ENCODE assay signal across 12 cellular contexts in genomic region chr2:9596621-9597311, GRCh38. TPM values are rescaled to one million over a fixed set of nuclear protein-coding genes. Genes with fewer than 3 reads are reported as not detected.
A peak's percentile ranks its signal among the peaks of the same experiment; 100 is the strongest.
DNase-seq lines count a peak whose midpoint lies in the region; ATAC-seq, FAIRE-seq and TF ChIP-seq lines count a peak whose summit lies in the region.
"Had no signal": no experiment of that assay in that cellular context is flagged by ENCODE, and none has a peak within 500 bp of the region (broad histone marks: within the 10 kb centered on the region; RNA-seq: fewer than 3 reads in every experiment).

No MANE protein-coding gene starts in this region.

- H3K27me3 ChIP-seq in PC-9 (ENCODE audit: insufficient read depth, low read depth) (no peaks in the 10 kb centered on the region), GM12878 (replicated peaks in 1 of 2; ENCODE audit: control insufficient read depth in 2 of 2, insufficient read depth in 2 of 2, low read length in 1 of 2) (no peaks in the 10 kb centered on the region)

- FAIRE-seq in GM12878 (lab: Jason Lieb, UNC): no peak
- FAIRE-seq: endothelial cell of umbilical vein had no signal

- BruUV-seq in PC-9 (replicated peaks; lab: Mats Ljungman, UMichigan): no TSS peak
- BruUV-seq in GM12878 (replicated peaks; lab: Mats Ljungman, UMichigan): no TSS peak

- ATAC-seq in GM12878 (peak; percentile 12; the same call in 2 of the 3 replicates), HG03439 (IDR thresholded peaks at IDR 0.05; ENCODE audit: unreplicated experiment) (no peak)
- ATAC-seq in stimulated activated naive CD8-positive, alpha-beta T cell treated with anti-CD3 and anti-CD28 coated beads, Interleukin-15, amount 100 ng/mL, for 72 hours: peak; percentile 39

- SMC1A ChIA-PET in GM12878 (lab: Charles Lee; ENCODE audit: uncharacterized antibody, unreplicated experiment): interaction anchor here (0.6 to 2.5 kb wide), 12 partner anchors 9 to 221 kb away, joined by 3 to 9 read pairs (median 4); partner anchors contain the start of gene IAH1

- H4K20me1 ChIP-seq in PC-9 (ENCODE audit: insufficient read depth) (peaks cover 69% of the 10 kb centered on the region), GM12878 (ENCODE audit: control insufficient read depth, insufficient read depth) (no peaks in the 10 kb centered on the region)

- no peak overlapping the region for H3K9ac ChIP-seq in GM12878 (ENCODE audit: control insufficient read depth, insufficient read depth, low read length)

- TF ChIP-seq POLR2A in GM12878 (IDR thresholded peaks at IDR 0.05; ENCODE audit: low read depth, low read length): no peak

- no peak for DNase-seq in activated naive CD4-positive, alpha-beta T cell treated with anti-CD3 and anti-CD28 coated beads, Interleukin-2, amount 10 ng/mL, durations not matched to agents 7 days and 5 days
- no peak for DNase-seq in activated naive CD4-positive, alpha-beta T cell (lab: John Stamatoyannopoulos, UW)
- no peak for DNase-seq in PC-9
- DNase-seq in GM12878 (ENCODE audit: low read depth, low spot score): no peak
- no peak for DNase-seq in stimulated activated naive CD8-positive, alpha-beta T cell treated with anti-CD3 and anti-CD28 coated beads, Interleukin-15, amount 100 ng/mL, for 72 hours
- DNase-seq in mucosa of gallbladder (ENCODE audit: low spot score): no peak
- DNase-seq in DMS79 treated with DMSO at 0.1 percent for 48 hours (lab: John Stamatoyannopoulos, UW): no peak
- DNase-seq: NCI-H2029 treated with DMSO at 0.1 percent for 48 hours, occipital lobe, T-helper 1 cell had no signal

- no peak for TF ChIP-seq RAD21 in GM12878 (IDR thresholded peaks at IDR 0.05; ENCODE audit: insufficient read depth, low read depth, low read length)

- TF ChIP-seq CTCF in PC-9 (conservative IDR thresholded peaks at IDR 0.05) (no peak), GM12878 (IDR thresholded peaks at IDR 0.05 in 2 of 3, conservative IDR thresholded peaks at IDR 0.05 in 1 of 3; ENCODE audit: control insufficient read depth in 2 of 3, extremely low read depth in 1 of 3, insufficient read depth in 1 of 3, low read depth in 3 of 3, low read length in 3 of 3) (no peak)

- H3K9me3 ChIP-seq in PC-9 (ENCODE audit: insufficient read depth, low read depth) (peaks cover 14% of the 10 kb centered on the region), GM12878 (replicated peaks; ENCODE audit: control insufficient read depth, insufficient read depth, low read length) (peaks cover 10% of the 10 kb centered on the region; the same call in 2 of the 3 replicates)

- in situ Hi-C loops in GM12878 (cut with MboI): no loop called here

- POLR2A ChIA-PET in PC-9 (lab: Charles Lee; ENCODE audit: unreplicated experiment) (no interaction called here), GM12878 (lab: Charles Lee) (interaction anchor here (0.7 to 0.9 kb wide), 3 partner anchors 11 to 795 kb away, joined by 3 to 8 read pairs (median 5); partner anchors contain the start of gene ADAM17)

- peaks cover 42% of the 10 kb centered on the region for H3K4me1 Mint-ChIP-seq in activated naive CD4-positive, alpha-beta T cell treated with anti-CD3 and anti-CD28 coated beads, Interleukin-2, amount 10 ng/mL, durations not matched to agents 7 days and 5 days
- peaks cover 70% of the 10 kb centered on the region for H3K4me1 Mint-ChIP-seq in stimulated activated naive CD8-positive, alpha-beta T cell treated with anti-CD3 and anti-CD28 coated beads, Interleukin-15, amount 100 ng/mL, for 72 hours

- H3K27ac ChIP-seq in PC-9 (peak overlapping the region; percentile 14; the same call in 1 of the 2 replicates), GM12878 (ENCODE audit: control insufficient read depth, insufficient read depth) (no peak overlapping the region; the same call in 1 of the 2 replicates)

- peak overlapping the region; percentile 31 for H3K27ac Mint-ChIP-seq in activated naive CD4-positive, alpha-beta T cell treated with anti-CD3 and anti-CD28 coated beads, Interleukin-2, amount 10 ng/mL, durations not matched to agents 7 days and 5 days
- peak overlapping the region; percentile 36 to 55 for H3K27ac Mint-ChIP-seq in stimulated activated naive CD8-positive, alpha-beta T cell treated with anti-CD3 and anti-CD28 coated beads, Interleukin-15, amount 100 ng/mL, for 72 hours

- H3K9me3 Mint-ChIP-seq in activated naive CD4-positive, alpha-beta T cell treated with anti-CD3 and anti-CD28 coated beads, Interleukin-2, amount 10 ng/mL, durations not matched to agents 7 days and 5 days: peaks cover 9% of the 10 kb centered on the region
- H3K9me3 Mint-ChIP-seq in stimulated activated naive CD8-positive, alpha-beta T cell treated with anti-CD3 and anti-CD28 coated beads, Interleukin-15, amount 100 ng/mL, for 72 hours: peaks cover 10 to 11% of the 10 kb centered on the region in 2 donors

- H3K36me3 ChIP-seq in PC-9 (ENCODE audit: low read depth): peaks cover 53% of the 10 kb centered on the region
- H3K36me3 ChIP-seq in GM12878 (ENCODE audit: control insufficient read depth in 2 of 2, insufficient read depth in 2 of 2, low read length in 1 of 2): peaks cover 0 to 6% of the 10 kb centered on the region in 2 experiments; a peak in 3 of 4 replicates

- no peaks in the 10 kb centered on the region for H3K27me3 Mint-ChIP-seq in activated naive CD4-positive, alpha-beta T cell treated with anti-CD3 and anti-CD28 coated beads, Interleukin-2, amount 10 ng/mL, durations not matched to agents 7 days and 5 days
- no peaks in the 10 kb centered on the region for H3K27me3 Mint-ChIP-seq in stimulated activated naive CD8-positive, alpha-beta T cell treated with anti-CD3 and anti-CD28 coated beads, Interleukin-15, amount 100 ng/mL, for 72 hours

- intact Hi-C loops in PC-9 (cut with micrococcal nuclease; ENCODE audit: unreplicated experiment) (no loop called here), GM12878 (cut with micrococcal nuclease; ENCODE audit: unreplicated experiment) (no loop called here)

- WGBS in GM12878 (ENCODE audit: insufficient coverage, insufficient replicate concordance, low lambda C conversion rate, missing lambda C conversion rate): 49% methylated on average over 10 of the region's 10 CpGs

- H2AFZ ChIP-seq in PC-9: no peak overlapping the region
- no peak overlapping the region for H2AFZ ChIP-seq in GM12878 (ENCODE audit: control insufficient read depth, low read depth, low read length)

- no peak for TF ChIP-seq EP300 in GM12878 (IDR thresholded peaks at IDR 0.05; ENCODE audit: borderline replicate concordance in 1 of 2, control insufficient read depth in 1 of 2, low read depth in 2 of 2, low read length in 2 of 2)

- H3K4me1 ChIP-seq in PC-9 (replicated peaks; ENCODE audit: insufficient read depth) (peaks cover 33% of the 10 kb centered on the region), GM12878 (ENCODE audit: control insufficient read depth, insufficient read depth, low read length) (peaks cover 11% of the 10 kb centered on the region; the same call in 1 of the 2 replicates)

- H3K4me2 ChIP-seq in PC-9: no peak overlapping the region
- H3K4me2 ChIP-seq in GM12878 (ENCODE audit: control insufficient read depth, insufficient read depth): no peak overlapping the region

- peaks cover 99% of the 10 kb centered on the region for H3K79me2 ChIP-seq in PC-9 (ENCODE audit: low read depth)
- peaks cover 50% of the 10 kb centered on the region for H3K79me2 ChIP-seq in GM12878 (ENCODE audit: control insufficient read depth, insufficient read depth, low read length)

- CTCF ChIA-PET in activated naive CD4-positive, alpha-beta T cell treated with anti-CD3 and anti-CD28 coated beads, Interleukin-2, amount 10 ng/mL, durations not matched to agents 7 days and 5 days (lab: Charles Lee): interaction anchor here (0.9 kb wide), 1 partner anchor 59 kb away, joined by 3 read pairs; no protein-coding TSS in a partner anchor
- CTCF ChIA-PET in PC-9 (lab: Charles Lee): interaction anchor here (0.7 kb wide), 1 partner anchor 28 kb away, joined by 8 read pairs; no protein-coding TSS in a partner anchor
- CTCF ChIA-PET in GM12878 (lab: Yijun Ruan, JAX): interaction anchor here (0.6 to 1.4 kb wide), 8 partner anchors 10 to 202 kb away, joined by 3 to 7 read pairs (median 4); partner anchors contain the start of genes CPSF3 and ITGB1BP1

- H3F3A ChIP-seq in PC-9 (ENCODE audit: insufficient read depth, low read depth): peaks cover 76% of the 10 kb centered on the region

- peaks cover 54% of the 10 kb centered on the region for H3K36me3 Mint-ChIP-seq in activated naive CD4-positive, alpha-beta T cell treated with anti-CD3 and anti-CD28 coated beads, Interleukin-2, amount 10 ng/mL, durations not matched to agents 7 days and 5 days

- RAD21 ChIA-PET in GM12878 (lab: Charles Lee; ENCODE audit: unreplicated experiment): interaction anchor here (0.8 to 3.0 kb wide), 4 partner anchors 12 to 34 kb away, joined by 3 to 16 read pairs (median 4); partner anchors contain the start of gene YWHAQ

- no peaks in the 10 kb centered on the region for H3K9me2 ChIP-seq in PC-9 (ENCODE audit: insufficient read depth)

- no peak overlapping the region for H3K4me3 Mint-ChIP-seq in activated naive CD4-positive, alpha-beta T cell treated with anti-CD3 and anti-CD28 coated beads, Interleukin-2, amount 10 ng/mL, durations not matched to agents 7 days and 5 days
- H3K4me3 Mint-ChIP-seq in stimulated activated naive CD8-positive, alpha-beta T cell treated with anti-CD3 and anti-CD28 coated beads, Interleukin-15, amount 100 ng/mL, for 72 hours: peak overlapping the region in 1 of 2 donors; percentile 37

- H3K4me3 ChIP-seq in PC-9: no peak overlapping the region
- no peak overlapping the region for H3K4me3 ChIP-seq in GM12878

RNA-seq across cellular contexts. Expression of gene YWHAQ, which starts 34.0 kb away (rescaled TPM):
- total RNA-seq in PC-9 (2021): 353 and 373 TPM in 2 replicates
- total RNA-seq in GM12878 (2013; cell fraction: nucleolus; rRNA removed): 50.8 and 56.1 TPM in 2 replicates
- 120 and 131 TPM in 2 replicates for total RNA-seq in GM12878 (2014; rRNA removed)
- 191 and 196 TPM in 2 replicates for total RNA-seq in GM12878 (2014; rRNA removed; fragmentation: Illumina TruSeq; extraction: Trizol)
- total RNA-seq in GM12878 (2021): 283 and 290 TPM in 2 replicates
- polyA plus RNA-seq in GM12878 (2011; ENCODE audit: low read depth): 105 TPM
- polyA plus RNA-seq in GM12878 (2011; rRNA removed): 309 and 430 TPM in 2 replicates
- polyA plus RNA-seq in GM12878 (2011; cell fraction: cytosol; rRNA removed): 158 and 161 TPM in 2 replicates
- 85.4 and 90.9 TPM in 2 replicates for polyA plus RNA-seq in GM12878 (2011; cell fraction: nucleus; rRNA removed)
- 160 and 183 TPM in 2 replicates for polyA plus RNA-seq in GM12878 (2012)
- polyA plus RNA-seq in GM12878 (2014; fragmentation: Illumina TruSeq; extraction: Trizol): 241 and 289 TPM in 2 replicates
- 100 to 1,000 TPM in 1 of 2 experiments, 10 to 100 TPM in 1; 63.0 to 136 TPM for polyA plus RNA-seq in GM12878 (2014; fragmentation: Nextera tagmentation; extraction: Ambion mirVana)
- polyA plus RNA-seq in GM12878 (2014; rRNA removed): 178 and 197 TPM in 2 replicates
- polyA plus RNA-seq in GM12878 (2016; fragmentation: Nextera tagmentation; extraction: Ambion mirVana): 100 to 1,000 TPM; 513 to 515 TPM
- 150 and 269 TPM in 2 replicates for polyA minus RNA-seq in GM12878 (2011; rRNA and poly(A)+ RNA removed)
- 127 and 130 TPM in 2 replicates for polyA minus RNA-seq in GM12878 (2011; cell fraction: cytosol; rRNA and poly(A)+ RNA removed)
- 24.7 and 43.6 TPM in 2 replicates for polyA minus RNA-seq in GM12878 (2011; cell fraction: nucleus; rRNA and poly(A)+ RNA removed)
- total RNA-seq in mucosa of gallbladder: 250 TPM

RNA-seq across cellular contexts. Expression of gene ADAM17, which starts 41.1 kb away (rescaled TPM):
- total RNA-seq in PC-9 (2021) (53.5 and 65.0 TPM in 2 replicates), GM12878 (2014; rRNA removed) (17.3 and 17.7 TPM in 2 replicates), GM12878 (2014; rRNA removed; fragmentation: Illumina TruSeq; extraction: Trizol) (18.5 and 19.2 TPM in 2 replicates), GM12878 (2021) (16.4 and 18.9 TPM in 2 replicates), mucosa of gallbladder (22.3 TPM)
- 102 and 104 TPM in 2 replicates for total RNA-seq in GM12878 (2013; cell fraction: nucleolus; rRNA removed)
- polyA plus RNA-seq in GM12878 (2011; ENCODE audit: low read depth): 13.1 TPM
- polyA plus RNA-seq in GM12878 (2011; rRNA removed) (8.1 and 9.9 TPM in 2 replicates), GM12878 (2014; fragmentation: Illumina TruSeq; extraction: Trizol) (12.0 and 13.3 TPM in 2 replicates), GM12878 (2014; fragmentation: Nextera tagmentation; extraction: Ambion mirVana) (1 to 10 TPM; 2.3 to 3.4 TPM), GM12878 (2014; rRNA removed) (9.4 and 10.1 TPM in 2 replicates), GM12878 (2016; fragmentation: Nextera tagmentation; extraction: Ambion mirVana) (10 to 100 TPM; 14.9 to 15.9 TPM)
- 4.2 and 4.3 TPM in 2 replicates for polyA plus RNA-seq in GM12878 (2011; cell fraction: cytosol; rRNA removed)
- 11.5 and 11.9 TPM in 2 replicates for polyA plus RNA-seq in GM12878 (2011; cell fraction: nucleus; rRNA removed)
- 12.2 and 14.0 TPM in 2 replicates for polyA plus RNA-seq in GM12878 (2012)
- polyA minus RNA-seq in GM12878 (2011; rRNA and poly(A)+ RNA removed): 20.0 and 21.9 TPM in 2 replicates
- polyA minus RNA-seq in GM12878 (2011; cell fraction: cytosol; rRNA and poly(A)+ RNA removed): 4.8 and 7.0 TPM in 2 replicates
- polyA minus RNA-seq in GM12878 (2011; cell fraction: nucleus; rRNA and poly(A)+ RNA removed): 12.8 and 24.0 TPM in 2 replicates
